ENCODE assay signal across 9 cellular contexts in genomic region chr3:170614214-170614966, GRCh38. TPM values are rescaled to one million over a fixed set of nuclear protein-coding genes. Genes with fewer than 3 reads are reported as not detected.
DNase-seq lines count a peak whose midpoint lies in the region; ATAC-seq and TF ChIP-seq lines count a peak whose summit lies in the region.
"Had no signal": no experiment of that assay in that cellular context is flagged by ENCODE, and none has a peak within 500 bp of the region (broad histone marks: within the 10 kb centered on the region; RNA-seq: fewer than 3 reads in every experiment).

No MANE protein-coding gene starts in this region.

- no TSS peak for BruUV-seq in Caco-2 (replicated peaks; lab: Mats Ljungman, UMichigan)

- no peak overlapping the region for H3K4me3 Mint-ChIP-seq in Caco-2 (ENCODE audit: unreplicated experiment)

- H3K27ac Mint-ChIP-seq in Caco-2 (ENCODE audit: unreplicated experiment) = no peak overlapping the region

- intact Hi-C loops in Caco-2 (cut with micrococcal nuclease; ENCODE audit: unreplicated experiment) = no loop called here

- no peaks in the 10 kb centered on the region for H3K36me3 Mint-ChIP-seq in Caco-2 (ENCODE audit: insufficient read depth, unreplicated experiment)

- peaks cover 10% of the 10 kb centered on the region for H3K27me3 Mint-ChIP-seq in Caco-2 (ENCODE audit: insufficient read depth, unreplicated experiment)

- in situ Hi-C loops in astrocyte of the spinal cord (cut with HindIII; ENCODE audit: low sequenced_read_pairs) = no loop called here

- no peaks in the 10 kb centered on the region for H3K9me3 ChIP-seq in Caco-2

- no peak for TF ChIP-seq CTCF in astrocyte of the spinal cord (IDR thresholded peaks at IDR 0.05; ENCODE audit: low read depth, low read length)
- no peak for TF ChIP-seq CTCF in Caco-2 (IDR thresholded peaks at IDR 0.05; ENCODE audit: insufficient read depth in 1 of 2, low read depth in 1 of 2, low read length in 1 of 2, severe bottlenecking in 1 of 2, unreplicated experiment in 1 of 2)

- DNase-seq in 8988T (peak; percentile 35), HuH-7 (ENCODE audit: low spot score) (peak; percentile 29), astrocyte of the spinal cord (ENCODE audit: low read depth, low spot score) (peak; percentile 86), iris pigment epithelial cell (ENCODE audit: low read depth) (peak; percentile 90), activated T-cell treated with anti-CD3 and anti-CD28 coated beads for 4 hours (no peak), NCI-H345 treated with DMSO at 0.1 percent for 48 hours (lab: John Stamatoyannopoulos, UW; ENCODE audit: unreplicated experiment) (no peak), Caco-2 (no peak)
- DNase-seq: cortex of kidney had no signal

- H3K4me3 ChIP-seq in astrocyte of the spinal cord (ENCODE audit: low read depth, low read length) (no peak overlapping the region), Caco-2 (ENCODE audit: low read depth, low read length) (no peak overlapping the region)

- H3K36me3 ChIP-seq in Caco-2 (ENCODE audit: control insufficient read depth, insufficient read depth, low read length) = no peaks in the 10 kb centered on the region

- H3K9me3 Mint-ChIP-seq in Caco-2 (ENCODE audit: unreplicated experiment) = no peaks in the 10 kb centered on the region

- POLR2A ChIA-PET in Caco-2 (lab: Charles Lee) = no interaction called here

- H3K4me1 ChIP-seq in Caco-2 = no peaks in the 10 kb centered on the region

- no peaks in the 10 kb centered on the region for H3K27me3 ChIP-seq in Caco-2 (replicated peaks; ENCODE audit: control insufficient read depth, insufficient read depth, low read length)

- no peaks in the 10 kb centered on the region for H3K4me1 Mint-ChIP-seq in Caco-2 (ENCODE audit: low read depth, unreplicated experiment)

- ATAC-seq in HG03280 (IDR thresholded peaks at IDR 0.05; ENCODE audit: unreplicated experiment) = no peak

- CTCF ChIA-PET in Caco-2 (lab: Charles Lee) = no interaction called here

RNA-seq across cellular contexts. Expression of gene SLC7A14, which starts 28.5 kb away (rescaled TPM):
- not detected in 2 replicates for total RNA-seq in Caco-2 (2022)

Comparison
In these comparisons a context has a peak if more than half of its experiments do, and no peak if none do; other contexts are left out.
1. DNase-seq: peak in 8988T (single experiment), HuH-7 (single experiment), astrocyte of the spinal cord (single experiment) and iris pigment epithelial cell (single experiment); none in activated T-cell treated with anti-CD3 and anti-CD28 coated beads for 4 hours (single experiment), NCI-H345 treated with DMSO at 0.1 percent for 48 hours (single experiment) and Caco-2 (0 of 2).